9 cellular contexts compared by ENCODE assay signal in the genomic region with DNA sequence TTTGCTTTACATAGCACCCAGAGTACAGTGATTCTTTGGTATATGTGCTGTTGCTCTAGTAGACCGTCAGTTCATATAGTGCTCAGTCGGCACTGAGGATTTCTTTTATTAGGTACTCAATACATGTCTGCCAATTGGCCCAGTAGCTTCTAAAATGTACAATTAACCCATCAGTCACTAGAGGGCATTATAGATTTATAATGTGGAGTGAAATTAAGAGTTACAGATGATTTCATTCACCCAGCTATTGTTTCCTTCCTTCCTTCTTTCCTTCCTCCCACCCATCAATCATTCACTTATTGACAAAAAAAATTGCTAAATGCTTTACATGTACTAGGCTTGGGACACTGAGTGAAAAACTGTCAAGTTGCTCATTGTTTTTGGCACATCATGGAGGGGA.
DNase-seq lines count a peak whose midpoint lies in the region; ATAC-seq and TF ChIP-seq lines count a peak whose summit lies in the region.
"Had no signal": no experiment of that assay in that cellular context is flagged by ENCODE, and none has a peak within 500 bp of the region (broad histone marks: within the 10 kb centered on the region; RNA-seq: fewer than 3 reads in every experiment).

No MANE protein-coding gene starts in this region.

- DNase-seq in ELR (ENCODE audit: low read depth) (peak; percentile 63), MV-4-11 (lab: John Stamatoyannopoulos, UW) (peak; percentile 21), lung microvascular endothelial cell (ENCODE audit: low read depth in 2 of 2) (peak; percentile 34 to 59), NOMO-1 treated with dmso at 0.1 percent for 144 hours (lab: John Stamatoyannopoulos, UW; ENCODE audit: unreplicated experiment) (no peak), NK-92 (lab: John Stamatoyannopoulos, UW; ENCODE audit: unreplicated experiment) (no peak)
- DNase-seq: aorta had no signal

- peak; percentile 57 for TF ChIP-seq CTCF in VCaP (conservative IDR thresholded peaks at IDR 0.05)

- no peak for ATAC-seq in HG02981 (IDR thresholded peaks at IDR 0.05; ENCODE audit: unreplicated experiment)
- no peak for ATAC-seq in GM18873 (IDR thresholded peaks at IDR 0.05; ENCODE audit: low FRiP score, unreplicated experiment)

- H3K27ac ChIP-seq in VCaP, result no peak overlapping the region

Comparison
In these comparisons a context has a peak if more than half of its experiments do, and no peak if none do; other contexts are left out.
1. DNase-seq: peak in ELR (single experiment), MV-4-11 (single experiment) and lung microvascular endothelial cell (2 of 2); none in NOMO-1 treated with dmso at 0.1 percent for 144 hours (single experiment) and NK-92 (single experiment).